1 cellular context compared by ENCODE assay signal in genomic region chr22:19149962-19150361, GRCh38.
TF ChIP-seq lines count a peak whose summit lies in the region.

A gene with protein sequence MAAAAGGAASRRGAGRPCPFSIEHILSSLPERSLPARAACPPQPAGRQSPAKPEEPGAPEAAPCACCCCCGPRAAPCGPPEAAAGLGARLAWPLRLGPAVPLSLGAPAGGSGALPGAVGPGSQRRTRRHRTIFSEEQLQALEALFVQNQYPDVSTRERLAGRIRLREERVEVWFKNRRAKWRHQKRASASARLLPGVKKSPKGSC (minus strand): TSS chr22:19150292. CDS start chr22:19150283, 9 bp downstream.

TF ChIP-seq in endothelial cell of umbilical vein, 7 proteins besides CTCF, POLR2A, EP300 and RAD21 (continued from another document):
- TF ChIP-seq, protein P1, sequence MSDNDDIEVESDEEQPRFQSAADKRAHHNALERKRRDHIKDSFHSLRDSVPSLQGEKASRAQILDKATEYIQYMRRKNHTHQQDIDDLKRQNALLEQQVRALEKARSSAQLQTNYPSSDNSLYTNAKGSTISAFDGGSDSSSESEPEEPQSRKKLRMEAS (IDR thresholded peaks at IDR 0.05; ENCODE audit: insufficient read depth, insufficient read length): no peak
TF ChIP-seq in endothelial cell of umbilical vein: peak in this region for 0.
